ENCODE assay signal across 1 cellular context in genomic region chr10:84765656-84766055, GRCh38.
A peak's percentile ranks its signal among the peaks of the same experiment; 100 is the strongest.
TF ChIP-seq lines count a peak whose summit lies in the region.

No MANE protein-coding gene starts in this region.

TF ChIP-seq in HepG2, 621 proteins besides CTCF, POLR2A, EP300 and RAD21:
- peak; percentile 29; the same call in 1 of the 2 replicates for TF ChIP-seq HNF1A (IDR thresholded peaks at IDR 0.05; ENCODE audit: low read depth)
- TF ChIP-seq HNF1A (CRISPR knock-in tag; IDR thresholded peaks at IDR 0.05; ENCODE audit: borderline replicate concordance), result no peak
- TF ChIP-seq, protein P1, sequence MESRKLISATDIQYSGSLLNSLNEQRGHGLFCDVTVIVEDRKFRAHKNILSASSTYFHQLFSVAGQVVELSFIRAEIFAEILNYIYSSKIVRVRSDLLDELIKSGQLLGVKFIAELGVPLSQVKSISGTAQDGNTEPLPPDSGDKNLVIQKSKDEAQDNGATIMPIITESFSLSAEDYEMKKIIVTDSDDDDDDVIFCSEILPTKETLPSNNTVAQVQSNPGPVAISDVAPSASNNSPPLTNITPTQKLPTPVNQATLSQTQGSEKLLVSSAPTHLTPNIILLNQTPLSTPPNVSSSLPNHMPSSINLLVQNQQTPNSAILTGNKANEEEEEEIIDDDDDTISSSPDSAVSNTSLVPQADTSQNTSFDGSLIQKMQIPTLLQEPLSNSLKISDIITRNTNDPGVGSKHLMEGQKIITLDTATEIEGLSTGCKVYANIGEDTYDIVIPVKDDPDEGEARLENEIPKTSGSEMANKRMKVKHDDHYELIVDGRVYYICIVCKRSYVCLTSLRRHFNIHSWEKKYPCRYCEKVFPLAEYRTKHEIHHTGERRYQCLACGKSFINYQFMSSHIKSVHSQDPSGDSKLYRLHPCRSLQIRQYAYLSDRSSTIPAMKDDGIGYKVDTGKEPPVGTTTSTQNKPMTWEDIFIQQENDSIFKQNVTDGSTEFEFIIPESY (CRISPR knock-in tag; IDR thresholded peaks at IDR 0.05), result no peak
